38 cellular contexts compared by ENCODE assay signal in genomic region chrX:11130142-11130541, GRCh38.
"Had no signal": no experiment of that assay in that cellular context is flagged by ENCODE, and none has a peak within 500 bp of the region (broad histone marks: within the 10 kb centered on the region; RNA-seq: fewer than 3 reads in every experiment).

No MANE protein-coding gene starts in this region.

- H3K9me3 Mint-ChIP-seq: activated CD4-positive, alpha-beta memory T cell treated with anti-CD3 and anti-CD28 coated beads, Interleukin-2, amount 10 ng/mL, durations not matched to agents 7 days and 5 days; activated CD4-positive, alpha-beta T cell treated with anti-CD3 and anti-CD28 coated beads, Interleukin-2, amount 10 ng/mL, durations not matched to agents 7 days and 5 days; activated naive CD4-positive, alpha-beta T cell treated with anti-CD3 and anti-CD28 coated beads, Interleukin-2, amount 10 ng/mL, durations not matched to agents 7 days and 5 days; activated naive CD4-positive, alpha-beta T cell treated with anti-CD3 and anti-CD28 coated beads, Interleukin-2, amount 50 U/mL, for 24 hours; activated naive CD8-positive, alpha-beta T cell treated with anti-CD3 and anti-CD28 coated beads, Interleukin-2, amount 10 ng/mL, durations not matched to agents 7 days and 5 days; activated T-cell treated with anti-CD3 and anti-CD28 coated beads, Interleukin-2, amount 50 U/mL, for 24 hours; activated T-helper 2 cell treated with anti-CD3 and anti-CD28 coated beads, Interferon-gamma antibody, Interleukin-2, Interleukin-4, amounts not matched to agents 10 μg/mL and 5 μg/mL and 100 μg/mL, durations not matched to agents 14 hours and 24 hours and 36 hours; T-helper 1 cell treated with Interleukin-12 subunit alpha and Interleukin-12 subunit beta and Interleukin-4 antibody, amounts not matched to agents 30 μg/mL and 1 μg/mL, for 36 hours; T-helper 2 cell treated with Interferon-gamma antibody and Interleukin-4, amounts not matched to agents 5 μg/mL and 100 μg/mL, for 36 hours had no signal

- H3K4me3 ChIP-seq: adrenal gland, body of pancreas, breast epithelium had no signal

- H3K4me3 Mint-ChIP-seq: activated CD4-positive, alpha-beta memory T cell treated with anti-CD3 and anti-CD28 coated beads, Interleukin-2, amount 10 ng/mL, durations not matched to agents 7 days and 5 days; activated CD4-positive, alpha-beta T cell treated with anti-CD3 and anti-CD28 coated beads for 36 hours; activated CD4-positive, alpha-beta T cell treated with anti-CD3 and anti-CD28 coated beads, Interleukin-2, amount 10 ng/mL, durations not matched to agents 7 days and 5 days; activated CD8-positive, alpha-beta memory T cell treated with anti-CD3 and anti-CD28 coated beads, Interleukin-2, amount 10 ng/mL, durations not matched to agents 7 days and 5 days; activated CD8-positive, alpha-beta T cell treated with anti-CD3 and anti-CD28 coated beads, Interleukin-2, amount 10 ng/mL, durations not matched to agents 7 days and 5 days; activated naive CD4-positive, alpha-beta T cell treated with anti-CD3 and anti-CD28 coated beads, Interleukin-2, amount 10 ng/mL, durations not matched to agents 7 days and 5 days; activated naive CD4-positive, alpha-beta T cell treated with anti-CD3 and anti-CD28 coated beads, Interleukin-2, amount 50 U/mL, for 24 hours; activated naive CD8-positive, alpha-beta T cell; activated naive CD8-positive, alpha-beta T cell treated with anti-CD3 and anti-CD28 coated beads, Interleukin-2, amount 10 ng/mL, durations not matched to agents 7 days and 5 days; activated T-cell treated with anti-CD3 and anti-CD28 coated beads, Interleukin-2, amount 50 U/mL, for 24 hours; T-helper 1 cell treated with Interleukin-12 subunit alpha and Interleukin-12 subunit beta and Interleukin-4 antibody, amounts not matched to agents 30 μg/mL and 1 μg/mL, for 36 hours; T-helper 2 cell treated with Interferon-gamma antibody and Interleukin-4, amounts not matched to agents 5 μg/mL and 100 μg/mL, for 36 hours; WTC11 had no signal

- H3K27ac ChIP-seq: adrenal gland, body of pancreas, brain microvascular endothelial cell, breast epithelium, WERI-Rb-1 had no signal

- H3K9me3 ChIP-seq: adrenal gland, body of pancreas, breast epithelium had no signal

- H3K27me3 Mint-ChIP-seq: activated CD4-positive, alpha-beta memory T cell treated with anti-CD3 and anti-CD28 coated beads, Interleukin-2, amount 10 ng/mL, durations not matched to agents 7 days and 5 days; activated CD4-positive, alpha-beta T cell treated with anti-CD3 and anti-CD28 coated beads for 36 hours; activated CD4-positive, alpha-beta T cell treated with anti-CD3 and anti-CD28 coated beads, Interleukin-2, amount 10 ng/mL, durations not matched to agents 7 days and 5 days; activated CD8-positive, alpha-beta memory T cell treated with anti-CD3 and anti-CD28 coated beads, Interleukin-2, amount 10 ng/mL, durations not matched to agents 7 days and 5 days; activated naive CD4-positive, alpha-beta T cell treated with anti-CD3 and anti-CD28 coated beads, Interleukin-2, amount 10 ng/mL, durations not matched to agents 7 days and 5 days; activated naive CD4-positive, alpha-beta T cell treated with anti-CD3 and anti-CD28 coated beads, Interleukin-2, amount 50 U/mL, for 24 hours; activated naive CD8-positive, alpha-beta T cell; activated naive CD8-positive, alpha-beta T cell treated with anti-CD3 and anti-CD28 coated beads, Interleukin-2, amount 10 ng/mL, durations not matched to agents 7 days and 5 days had no signal

- H3K27me3 ChIP-seq: body of pancreas, brain microvascular endothelial cell had no signal

- H3K4me1 Mint-ChIP-seq: activated CD4-positive, alpha-beta memory T cell treated with anti-CD3 and anti-CD28 coated beads, Interleukin-2, amount 10 ng/mL, durations not matched to agents 7 days and 5 days; activated CD4-positive, alpha-beta T cell treated with anti-CD3 and anti-CD28 coated beads for 36 hours; activated CD4-positive, alpha-beta T cell treated with anti-CD3 and anti-CD28 coated beads, Interleukin-2, amount 10 ng/mL, durations not matched to agents 7 days and 5 days; activated CD8-positive, alpha-beta memory T cell treated with anti-CD3 and anti-CD28 coated beads, Interleukin-2, amount 10 ng/mL, durations not matched to agents 7 days and 5 days; activated naive CD4-positive, alpha-beta T cell treated with anti-CD3 and anti-CD28 coated beads, Interleukin-2, amount 10 ng/mL, durations not matched to agents 7 days and 5 days; activated naive CD4-positive, alpha-beta T cell treated with anti-CD3 and anti-CD28 coated beads, Interleukin-2, amount 50 U/mL, for 24 hours; activated naive CD8-positive, alpha-beta T cell treated with anti-CD3 and anti-CD28 coated beads, Interleukin-2, amount 10 ng/mL, durations not matched to agents 7 days and 5 days had no signal

- H3K4me1 ChIP-seq: adrenal gland, body of pancreas, breast epithelium had no signal

- H3K36me3 ChIP-seq: adrenal gland, brain microvascular endothelial cell, breast epithelium, WERI-Rb-1 had no signal

- H3K27ac Mint-ChIP-seq: activated CD4-positive, alpha-beta memory T cell treated with anti-CD3 and anti-CD28 coated beads, Interleukin-2, amount 10 ng/mL, durations not matched to agents 7 days and 5 days; activated CD4-positive, alpha-beta T cell treated with anti-CD3 and anti-CD28 coated beads for 36 hours; activated CD4-positive, alpha-beta T cell treated with anti-CD3 and anti-CD28 coated beads, Interleukin-2, amount 10 ng/mL, durations not matched to agents 7 days and 5 days; activated CD8-positive, alpha-beta memory T cell treated with anti-CD3 and anti-CD28 coated beads, Interleukin-2, amount 10 ng/mL, durations not matched to agents 7 days and 5 days; activated CD8-positive, alpha-beta T cell treated with anti-CD3 and anti-CD28 coated beads, Interleukin-2, amount 10 ng/mL, durations not matched to agents 7 days and 5 days; activated naive CD4-positive, alpha-beta T cell treated with anti-CD3 and anti-CD28 coated beads, Interleukin-2, amount 10 ng/mL, durations not matched to agents 7 days and 5 days; activated naive CD4-positive, alpha-beta T cell treated with anti-CD3 and anti-CD28 coated beads, Interleukin-2, amount 50 U/mL, for 24 hours; activated naive CD8-positive, alpha-beta T cell; activated naive CD8-positive, alpha-beta T cell treated with anti-CD3 and anti-CD28 coated beads, Interleukin-2, amount 10 ng/mL, durations not matched to agents 7 days and 5 days; activated T-cell treated with anti-CD3 and anti-CD28 coated beads, Interleukin-2, amount 50 U/mL, for 24 hours; activated T-helper 2 cell treated with anti-CD3 and anti-CD28 coated beads, Interferon-gamma antibody, Interleukin-2, Interleukin-4, amounts not matched to agents 10 μg/mL and 5 μg/mL and 100 μg/mL, durations not matched to agents 14 hours and 24 hours and 36 hours; T-helper 1 cell treated with Interleukin-12 subunit alpha and Interleukin-12 subunit beta and Interleukin-4 antibody, amounts not matched to agents 30 μg/mL and 1 μg/mL, for 36 hours; T-helper 2 cell treated with Interferon-gamma antibody and Interleukin-4, amounts not matched to agents 5 μg/mL and 100 μg/mL, for 36 hours; WTC11 had no signal

- ATAC-seq: activated CD4-positive, alpha-beta T cell treated with anti-CD3 and anti-CD28 coated beads for 36 hours; activated CD4-positive, CD25-positive, alpha-beta regulatory T cell treated with anti-CD3 and anti-CD28 coated beads, Interleukin-2, amount 50 U/mL, for 24 hours; activated CD8-positive, alpha-beta memory T cell treated with anti-CD3 and anti-CD28 coated beads, Interleukin-2, amount 10 ng/mL, durations not matched to agents 7 days and 5 days; activated CD8-positive, alpha-beta T cell treated with anti-CD3 and anti-CD28 coated beads, Interleukin-2, amount 10 ng/mL, durations not matched to agents 7 days and 5 days; body of pancreas; WTC11 had no signal

- DNase-seq: activated CD4-positive, alpha-beta memory T cell treated with anti-CD3 and anti-CD28 coated beads, Interleukin-2, amount 10 ng/mL, durations not matched to agents 7 days and 5 days; activated CD4-positive, alpha-beta T cell treated with anti-CD3 and anti-CD28 coated beads for 1 hour; activated CD4-positive, alpha-beta T cell treated with anti-CD3 and anti-CD28 coated beads for 36 hours; activated CD4-positive, alpha-beta T cell treated with anti-CD3 and anti-CD28 coated beads for 48 hours; activated CD4-positive, alpha-beta T cell treated with anti-CD3 and anti-CD28 coated beads, Interleukin-2, amount 10 ng/mL, durations not matched to agents 7 days and 5 days; activated CD4-positive, alpha-beta T cell treated with anti-CD3 and anti-CD28 coated beads, Interleukin-2, amount 50 U/mL, for 48 hours; activated CD4-positive, CD25-positive, alpha-beta regulatory T cell; activated CD8-positive, alpha-beta memory T cell treated with anti-CD3 and anti-CD28 coated beads for 24 hours; activated CD8-positive, alpha-beta memory T cell treated with anti-CD3 and anti-CD28 coated beads, Interleukin-2, amount 10 ng/mL, durations not matched to agents 7 days and 5 days; activated CD8-positive, alpha-beta memory T cell treated with anti-CD3 and anti-CD28 coated beads, Interleukin-2, amount 50 U/mL, for 48 hours; activated CD8-positive, alpha-beta T cell treated with anti-CD3 and anti-CD28 coated beads, Interleukin-2, amount 10 ng/mL, durations not matched to agents 7 days and 5 days; activated effector memory CD4-positive, alpha-beta T cell treated with Interleukin-2 at 50 U/mL for 16 hours; activated gamma-delta T cell; activated naive CD4-positive, alpha-beta T cell treated with anti-CD3 and anti-CD28 coated beads, Interleukin-2, amount 10 ng/mL, durations not matched to agents 7 days and 5 days; activated naive CD4-positive, alpha-beta T cell treated with Interleukin-2 at 50 U/mL for 16 hours; activated naive CD8-positive, alpha-beta T cell treated with anti-CD3 and anti-CD28 coated beads, Interleukin-2, amount 10 ng/mL, durations not matched to agents 7 days and 5 days; activated T-cell treated with anti-CD3 and anti-CD28 coated beads, Interleukin-2, amount 50 U/mL, for 24 hours; activated T-cell treated with anti-CD3 and anti-CD28 coated beads, Interleukin-2, amount 50 U/mL, for 48 hours; adrenal gland; amniotic stem cell; aorta; body of pancreas; brain microvascular endothelial cell; central memory CD4-positive, alpha-beta T cell; SW 1271; T-helper 1 cell; T-helper 2 cell; T-helper 9 cell; WERI-Rb-1 had no signal

- FAIRE-seq: astrocyte had no signal

- H3K36me3 Mint-ChIP-seq: activated CD8-positive, alpha-beta memory T cell treated with anti-CD3 and anti-CD28 coated beads, Interleukin-2, amount 10 ng/mL, durations not matched to agents 7 days and 5 days; activated naive CD4-positive, alpha-beta T cell treated with anti-CD3 and anti-CD28 coated beads, Interleukin-2, amount 10 ng/mL, durations not matched to agents 7 days and 5 days; activated naive CD8-positive, alpha-beta T cell; activated naive CD8-positive, alpha-beta T cell treated with anti-CD3 and anti-CD28 coated beads, Interleukin-2, amount 10 ng/mL, durations not matched to agents 7 days and 5 days; WTC11 had no signal
